In genomic region chr6:113882341-113882740, GRCh38 we compare ENCODE assay signal across 28 cellular contexts.
"Had no signal": no experiment of that assay in that cellular context is flagged by ENCODE, and none has a peak within 500 bp of the region (broad histone marks: within the 10 kb centered on the region; RNA-seq: fewer than 3 reads in every experiment).

No MANE protein-coding gene starts in this region.

- H3K4me1 Mint-ChIP-seq: activated CD4-positive, alpha-beta memory T cell treated with anti-CD3 and anti-CD28 coated beads, Interleukin-2, amount 10 ng/mL, durations not matched to agents 7 days and 5 days; activated CD4-positive, alpha-beta T cell treated with anti-CD3 and anti-CD28 coated beads for 36 hours; activated naive CD4-positive, alpha-beta T cell treated with anti-CD3 and anti-CD28 coated beads, Interleukin-2, amount 50 U/mL, for 24 hours; T-cell had no signal

- H3K36me3 ChIP-seq: ascending aorta, WERI-Rb-1 had no signal

- H3K4me1 ChIP-seq: ascending aorta had no signal

- H3K27ac ChIP-seq: ascending aorta, body of pancreas, SK-N-MC, WERI-Rb-1 had no signal

- H3K27ac Mint-ChIP-seq: activated CD4-positive, alpha-beta memory T cell treated with anti-CD3 and anti-CD28 coated beads, Interleukin-2, amount 10 ng/mL, durations not matched to agents 7 days and 5 days; activated CD4-positive, alpha-beta T cell treated with anti-CD3 and anti-CD28 coated beads for 36 hours; activated naive CD4-positive, alpha-beta T cell treated with anti-CD3 and anti-CD28 coated beads, Interleukin-2, amount 50 U/mL, for 24 hours; T-cell had no signal

- H3K4me3 Mint-ChIP-seq: activated CD4-positive, alpha-beta memory T cell treated with anti-CD3 and anti-CD28 coated beads, Interleukin-2, amount 10 ng/mL, durations not matched to agents 7 days and 5 days; activated CD4-positive, alpha-beta T cell treated with anti-CD3 and anti-CD28 coated beads for 36 hours; activated naive CD4-positive, alpha-beta T cell treated with anti-CD3 and anti-CD28 coated beads, Interleukin-2, amount 50 U/mL, for 24 hours; T-cell had no signal

- H3K9me3 Mint-ChIP-seq: activated CD4-positive, alpha-beta memory T cell treated with anti-CD3 and anti-CD28 coated beads, Interleukin-2, amount 10 ng/mL, durations not matched to agents 7 days and 5 days; activated naive CD4-positive, alpha-beta T cell treated with anti-CD3 and anti-CD28 coated beads, Interleukin-2, amount 50 U/mL, for 24 hours; T-cell had no signal

- DNase-seq: activated CD4-positive, alpha-beta memory T cell treated with anti-CD3 and anti-CD28 coated beads, Interleukin-2, amount 10 ng/mL, durations not matched to agents 7 days and 5 days; activated CD4-positive, alpha-beta T cell treated with anti-CD3 and anti-CD28 coated beads for 36 hours; activated CD4-positive, alpha-beta T cell treated with anti-CD3 and anti-CD28 coated beads, Interleukin-2, amount 50 U/mL, for 1 hour; activated T-cell treated with anti-CD3 and anti-CD28 coated beads for 4 hours; activated T-cell treated with anti-CD3 and anti-CD28 coated beads, Interleukin-2, amount 50 U/mL, for 48 hours; amniotic stem cell; body of pancreas; IMR-90; Kasumi-1; KBM-7; MV-4-11; NCI-H1092 treated with DMSO at 0.1 percent for 48 hours; NCI-H1417 treated with DMSO at 0.1 percent for 48 hours; NCI-H1694; NCI-H2029; NCI-H2107; NCI-H2171 treated with DMSO at 0.1 percent for 48 hours; NCI-H226; NCI-H526; NCI-H774; SIG-M5; T-cell; T-helper 2 cell; T1000; WERI-Rb-1 had no signal

- H3K27me3 ChIP-seq: ascending aorta, body of pancreas had no signal

- H3K4me3 ChIP-seq: ascending aorta, body of pancreas, SK-N-MC had no signal

- H3K9me3 ChIP-seq: ascending aorta, body of pancreas had no signal

- H3K36me3 Mint-ChIP-seq: activated naive CD4-positive, alpha-beta T cell treated with anti-CD3 and anti-CD28 coated beads, Interleukin-2, amount 50 U/mL, for 24 hours; T-cell had no signal
